ENCODE assay signal across 1 cellular context in the genomic region with DNA sequence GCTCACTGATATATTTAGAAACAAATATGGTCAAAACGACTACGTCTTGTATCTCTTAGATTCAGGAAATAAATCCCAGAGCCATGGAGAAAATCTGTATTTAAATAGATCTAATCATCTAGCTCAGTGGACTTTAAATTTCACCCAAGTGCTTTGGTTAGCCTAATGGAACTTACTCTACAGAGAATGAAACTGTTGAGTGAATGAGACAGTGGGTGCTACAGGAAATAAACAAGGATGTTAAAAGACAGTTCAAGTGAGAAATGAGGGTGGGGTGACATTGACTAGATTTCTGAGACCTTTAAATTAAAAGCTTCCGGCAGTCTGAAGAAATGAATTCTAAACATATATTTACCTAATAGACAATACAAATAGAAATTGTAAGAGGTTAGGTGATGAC.
TF ChIP-seq lines count a peak whose summit lies in the region.

No MANE protein-coding gene starts in this region.

TF ChIP-seq in GM23338, 12 proteins besides CTCF, POLR2A, EP300 and RAD21 (continued from another document):
- TF ChIP-seq, protein P1, sequence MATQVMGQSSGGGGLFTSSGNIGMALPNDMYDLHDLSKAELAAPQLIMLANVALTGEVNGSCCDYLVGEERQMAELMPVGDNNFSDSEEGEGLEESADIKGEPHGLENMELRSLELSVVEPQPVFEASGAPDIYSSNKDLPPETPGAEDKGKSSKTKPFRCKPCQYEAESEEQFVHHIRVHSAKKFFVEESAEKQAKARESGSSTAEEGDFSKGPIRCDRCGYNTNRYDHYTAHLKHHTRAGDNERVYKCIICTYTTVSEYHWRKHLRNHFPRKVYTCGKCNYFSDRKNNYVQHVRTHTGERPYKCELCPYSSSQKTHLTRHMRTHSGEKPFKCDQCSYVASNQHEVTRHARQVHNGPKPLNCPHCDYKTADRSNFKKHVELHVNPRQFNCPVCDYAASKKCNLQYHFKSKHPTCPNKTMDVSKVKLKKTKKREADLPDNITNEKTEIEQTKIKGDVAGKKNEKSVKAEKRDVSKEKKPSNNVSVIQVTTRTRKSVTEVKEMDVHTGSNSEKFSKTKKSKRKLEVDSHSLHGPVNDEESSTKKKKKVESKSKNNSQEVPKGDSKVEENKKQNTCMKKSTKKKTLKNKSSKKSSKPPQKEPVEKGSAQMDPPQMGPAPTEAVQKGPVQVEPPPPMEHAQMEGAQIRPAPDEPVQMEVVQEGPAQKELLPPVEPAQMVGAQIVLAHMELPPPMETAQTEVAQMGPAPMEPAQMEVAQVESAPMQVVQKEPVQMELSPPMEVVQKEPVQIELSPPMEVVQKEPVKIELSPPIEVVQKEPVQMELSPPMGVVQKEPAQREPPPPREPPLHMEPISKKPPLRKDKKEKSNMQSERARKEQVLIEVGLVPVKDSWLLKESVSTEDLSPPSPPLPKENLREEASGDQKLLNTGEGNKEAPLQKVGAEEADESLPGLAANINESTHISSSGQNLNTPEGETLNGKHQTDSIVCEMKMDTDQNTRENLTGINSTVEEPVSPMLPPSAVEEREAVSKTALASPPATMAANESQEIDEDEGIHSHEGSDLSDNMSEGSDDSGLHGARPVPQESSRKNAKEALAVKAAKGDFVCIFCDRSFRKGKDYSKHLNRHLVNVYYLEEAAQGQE (IDR thresholded peaks at IDR 0.05; ENCODE audit: unreplicated experiment) = no peak
- TF ChIP-seq EZH2phosphoT487 (IDR thresholded peaks at IDR 0.05; ENCODE audit: unreplicated experiment) (no peak), NANOG (IDR thresholded peaks at IDR 0.05; ENCODE audit: borderline replicate concordance) (no peak), EZH2 (IDR thresholded peaks at IDR 0.05; ENCODE audit: low read depth, unreplicated experiment) (no peak), JUNB (IDR thresholded peaks at IDR 0.05; ENCODE audit: unreplicated experiment) (no peak), ZNF114 (CRISPR knock-in tag; IDR thresholded peaks at IDR 0.05) (no peak), CREB1 (CRISPR knock-in tag; IDR thresholded peaks at IDR 0.05; ENCODE audit: low read depth) (no peak), STAT1 (IDR thresholded peaks at IDR 0.05; ENCODE audit: unreplicated experiment) (no peak), ZNF331 (CRISPR knock-in tag; IDR thresholded peaks at IDR 0.05; ENCODE audit: low read depth) (no peak)
- TF ChIP-seq, protein P2, sequence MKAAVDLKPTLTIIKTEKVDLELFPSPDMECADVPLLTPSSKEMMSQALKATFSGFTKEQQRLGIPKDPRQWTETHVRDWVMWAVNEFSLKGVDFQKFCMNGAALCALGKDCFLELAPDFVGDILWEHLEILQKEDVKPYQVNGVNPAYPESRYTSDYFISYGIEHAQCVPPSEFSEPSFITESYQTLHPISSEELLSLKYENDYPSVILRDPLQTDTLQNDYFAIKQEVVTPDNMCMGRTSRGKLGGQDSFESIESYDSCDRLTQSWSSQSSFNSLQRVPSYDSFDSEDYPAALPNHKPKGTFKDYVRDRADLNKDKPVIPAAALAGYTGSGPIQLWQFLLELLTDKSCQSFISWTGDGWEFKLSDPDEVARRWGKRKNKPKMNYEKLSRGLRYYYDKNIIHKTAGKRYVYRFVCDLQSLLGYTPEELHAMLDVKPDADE (IDR thresholded peaks at IDR 0.05) = no peak
